12 cellular contexts compared by ENCODE assay signal in genomic region chr6:130900913-130901312, GRCh38.
DNase-seq lines count a peak whose midpoint lies in the region; ATAC-seq, FAIRE-seq and TF ChIP-seq lines count a peak whose summit lies in the region.
"Had no signal": no experiment of that assay in that cellular context is flagged by ENCODE, and none has a peak within 500 bp of the region (broad histone marks: within the 10 kb centered on the region; RNA-seq: fewer than 3 reads in every experiment).

No MANE protein-coding gene starts in this region.

- H4K5ac ChIP-seq in H9 (ENCODE audit: insufficient read length, low read depth, low read length), result no peak overlapping the region

- no peaks in the 10 kb centered on the region for H3K9me3 Mint-ChIP-seq in H9

- H3K36me3 ChIP-seq in upper lobe of right lung, result peaks cover 5% of the 10 kb centered on the region

- H3T11ph ChIP-seq in H9 (ENCODE audit: low read length), result no peak overlapping the region

- H2AFZ ChIP-seq in H9 (ENCODE audit: low read length), result no peak overlapping the region
- H2AFZ ChIP-seq: parathyroid adenoma had no signal

- no peak overlapping the region for H2BK15ac ChIP-seq in H9 (ENCODE audit: low read depth, low read length)

- H3K79me2 ChIP-seq in H9 (ENCODE audit: insufficient read depth, low read length), result no peaks in the 10 kb centered on the region
- H3K79me2 ChIP-seq: parathyroid adenoma had no signal

- H4K91ac ChIP-seq in H9 (ENCODE audit: insufficient read length, low read depth, low read length), result no peak overlapping the region

- H3K4ac ChIP-seq in H9 (ENCODE audit: low read depth, low read length), result no peak overlapping the region

- no peak overlapping the region for H3K14ac ChIP-seq in H9 (ENCODE audit: insufficient read depth, low read length)

- DNase-seq in AG04449 (ENCODE audit: low read depth, low spot score), result peak; percentile 26
- DNase-seq in HTR-8/SVneo (ENCODE audit: insufficient read length, low spot score), result peak; percentile 13
- DNase-seq in cardiac fibroblast (ENCODE audit: low read depth in 2 of 2), result peak; percentile 65 to 86
- DNase-seq in kidney tubule cell (ENCODE audit: low spot score), result peak; percentile 63
- DNase-seq in upper lobe of right lung, result no peak
- DNase-seq in NOMO-1 (lab: John Stamatoyannopoulos, UW; ENCODE audit: unreplicated experiment in 2 of 2), result no peak
- DNase-seq in H9, result no peak
- DNase-seq: NCI-H524 treated with DMSO at 0.1 percent for 48 hours had no signal

- no peak overlapping the region for H3K4me3 Mint-ChIP-seq in H9
- H3K4me3 Mint-ChIP-seq: B cell had no signal

- no peak overlapping the region for H3K18ac ChIP-seq in H9 (ENCODE audit: insufficient read length, low read depth, low read length)

- intact Hi-C loops in upper lobe of right lung (cut with DNase I), result no loop called here

- H3K27ac ChIP-seq in upper lobe of right lung (no peak overlapping the region), H9 (ENCODE audit: insufficient read length, low read depth, low read length) (no peak overlapping the region)
- H3K27ac ChIP-seq: parathyroid adenoma, SK-N-MC had no signal

- H3K27me3 ChIP-seq in upper lobe of right lung, result no peaks in the 10 kb centered on the region
- no peaks in the 10 kb centered on the region for H3K27me3 ChIP-seq in H9 (ENCODE audit: insufficient read depth, low read length)

- H2AK5ac ChIP-seq in H9 (ENCODE audit: insufficient read length, low read length), result no peak overlapping the region

- H2BK5ac ChIP-seq in H9 (ENCODE audit: insufficient read length, low read length), result no peak overlapping the region

- H3K36me3 Mint-ChIP-seq in H9 (ENCODE audit: insufficient read depth in 1 of 3, low read depth in 3 of 3), result peaks cover 0 to 3% (median 2%) of the 10 kb centered on the region in 3 experiments; a peak in 3 of 7 replicates

- peaks cover 13 to 17% of the 10 kb centered on the region in 2 experiments for H3K4me1 Mint-ChIP-seq in H9
- H3K4me1 Mint-ChIP-seq: B cell had no signal

- H4K20me1 ChIP-seq in H9 (ENCODE audit: control insufficient read depth, insufficient read depth, insufficient read length), result no peaks in the 10 kb centered on the region

- no peaks in the 10 kb centered on the region for H3K79me1 ChIP-seq in H9 (ENCODE audit: insufficient read depth, low read depth, low read length, poor library complexity, severe bottlenecking)

- no peak overlapping the region for H3K23ac ChIP-seq in H9 (ENCODE audit: insufficient read length, low read depth, low read length)

- no peaks in the 10 kb centered on the region for H3K27me3 Mint-ChIP-seq in H9 (ENCODE audit: low read depth)
- H3K27me3 Mint-ChIP-seq: B cell had no signal

- no peaks in the 10 kb centered on the region for H3K23me2 ChIP-seq in H9 (ENCODE audit: insufficient read length, low read depth, low read length, poor library complexity, severe bottlenecking)

- H2BK120ac ChIP-seq in H9 (ENCODE audit: low read depth, low read length, poor library complexity, severe bottlenecking), result no peak overlapping the region

- no peak for TF ChIP-seq CTCF in AG04449 (IDR thresholded peaks at IDR 0.05; ENCODE audit: insufficient read depth, low read length, missing control alignments)
- TF ChIP-seq CTCF in cardiac fibroblast (IDR thresholded peaks at IDR 0.05; ENCODE audit: low read depth, low read length), result no peak
- TF ChIP-seq CTCF in upper lobe of right lung (IDR thresholded peaks at IDR 0.05), result no peak
- no peak for TF ChIP-seq CTCF in H9 (conservative IDR thresholded peaks at IDR 0.05)

- no peak overlapping the region for H4K8ac ChIP-seq in H9 (replicated peaks; ENCODE audit: insufficient read length, low read depth, low read length)

- no peak overlapping the region for H3K9ac ChIP-seq in H9 (ENCODE audit: extremely low read depth, insufficient read length, low read length)
- H3K9ac ChIP-seq: parathyroid adenoma had no signal

- no CpG with 5 or more reads among the region's 3 CpGs for WGBS in H9 (ENCODE audit: extremely low coverage, insufficient read length, low lambda C conversion rate)

- no peak overlapping the region for H3K4me3 ChIP-seq in AG04449 (ENCODE audit: low read depth, low read length)
- no peak overlapping the region for H3K4me3 ChIP-seq in cardiac fibroblast (replicated peaks in 1 of 2; ENCODE audit: low read depth in 2 of 2, low read length in 2 of 2)
- H3K4me3 ChIP-seq in upper lobe of right lung, result no peak overlapping the region
- H3K4me3 ChIP-seq: SK-N-MC had no signal

- H3K4me1 ChIP-seq in upper lobe of right lung (no peaks in the 10 kb centered on the region), H9 (ENCODE audit: insufficient read depth, low read length) (no peaks in the 10 kb centered on the region; the same call in 1 of the 2 replicates)
- H3K4me1 ChIP-seq: parathyroid adenoma had no signal

- H3K9me3 ChIP-seq in upper lobe of right lung (no peaks in the 10 kb centered on the region), H9 (ENCODE audit: control insufficient read depth, low read depth, low read length) (no peaks in the 10 kb centered on the region)

- ATAC-seq in GM18511 (IDR thresholded peaks at IDR 0.05; ENCODE audit: unreplicated experiment) (no peak), upper lobe of right lung (no peak)

- H3K56ac ChIP-seq in H9 (ENCODE audit: insufficient read length, low read depth, low read length), result no peak overlapping the region

- no peak overlapping the region for H3K4me2 ChIP-seq in H9 (ENCODE audit: insufficient read depth, insufficient read length, low read length)

- POLR2A ChIA-PET in AG04449 (lab: Yijun Ruan, JAX), result interaction anchor here (0.9 kb wide), 1 partner anchor 8 kb away, joined by 3 read pairs; no protein-coding TSS in a partner anchor

- H3K27ac Mint-ChIP-seq in H9, result peak overlapping the region in 1 of 3 experiments; percentile 28; a peak in 2 of 7 replicates
- H3K27ac Mint-ChIP-seq: B cell had no signal

- H2BK12ac ChIP-seq in H9 (ENCODE audit: insufficient read length, low read depth, low read length), result no peak overlapping the region

- peak; percentile 9 for FAIRE-seq in HTR-8/SVneo (lab: Jason Lieb, UNC)

- CTCF ChIA-PET in AG04449 (lab: Yijun Ruan, JAX), result interaction anchor here (0.8 to 2.5 kb wide), 7 partner anchors 8 to 265 kb away, joined by 3 to 15 read pairs (median 4); no protein-coding TSS in a partner anchor

- no peak overlapping the region for H2BK20ac ChIP-seq in H9 (ENCODE audit: low read depth, low read length, poor library complexity, severe bottlenecking)

Comparison
In these comparisons a context has a peak if more than half of its experiments do, and no peak if none do; other contexts are left out.
1. DNase-seq: peak in AG04449 (single experiment), HTR-8/SVneo (single experiment), cardiac fibroblast (2 of 2) and kidney tubule cell (single experiment); none in upper lobe of right lung (single experiment), NOMO-1 (0 of 2) and H9 (single experiment).